Comparison of ENCODE assay signal across 21 cellular contexts in the genomic region with DNA sequence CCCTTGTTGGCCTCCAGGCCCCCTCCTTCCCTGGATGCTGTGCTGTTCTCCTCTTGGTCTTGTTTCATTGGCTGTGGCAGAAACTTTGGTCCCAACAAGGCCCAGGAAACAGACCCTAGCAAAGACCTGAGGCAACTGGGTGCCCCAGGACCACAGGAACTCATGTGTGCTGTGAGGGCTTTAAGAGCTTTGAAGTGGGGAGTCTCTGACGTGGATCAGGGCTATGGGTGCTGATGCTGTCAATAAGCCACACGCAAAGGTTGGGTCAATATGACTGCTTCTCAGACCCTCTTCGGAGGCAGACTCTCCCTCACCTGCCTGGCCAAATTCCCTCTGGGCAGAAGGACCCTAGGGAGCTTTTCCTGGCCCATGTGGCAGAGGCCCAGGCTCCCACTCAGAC.
A peak's percentile ranks its signal among the peaks of the same experiment; 100 is the strongest.
DNase-seq lines count a peak whose midpoint lies in the region; FAIRE-seq and TF ChIP-seq lines count a peak whose summit lies in the region.
"Had no signal": no experiment of that assay in that cellular context is flagged by ENCODE, and none has a peak within 500 bp of the region (broad histone marks: within the 10 kb centered on the region; RNA-seq: fewer than 3 reads in every experiment).

No MANE protein-coding gene starts in this region.

- POLR2A ChIA-PET in activated CD4-positive, alpha-beta memory T cell treated with anti-CD3 and anti-CD28 coated beads, Interleukin-2, amount 10 ng/mL, durations not matched to agents 7 days and 5 days (lab: Charles Lee) = interaction anchor here (0.7 to 2.9 kb wide), 6 partner anchors 9 to 108 kb away, joined by 3 to 19 read pairs (median 6); no protein-coding TSS in a partner anchor

- H3K4me1 Mint-ChIP-seq in activated naive CD4-positive, alpha-beta T cell treated with anti-CD3 and anti-CD28 coated beads for 36 hours (ENCODE audit: low read depth) = peaks cover 21% of the 10 kb centered on the region
- H3K4me1 Mint-ChIP-seq in activated CD4-positive, alpha-beta memory T cell treated with anti-CD3 and anti-CD28 coated beads, Interleukin-2, amount 10 ng/mL, durations not matched to agents 7 days and 5 days = peaks cover 42% of the 10 kb centered on the region
- H3K4me1 Mint-ChIP-seq: IgD-negative memory B cell had no signal

- no peak overlapping the region for H3K27ac Mint-ChIP-seq in activated naive CD4-positive, alpha-beta T cell treated with anti-CD3 and anti-CD28 coated beads for 36 hours
- H3K27ac Mint-ChIP-seq in activated CD4-positive, alpha-beta memory T cell treated with anti-CD3 and anti-CD28 coated beads, Interleukin-2, amount 10 ng/mL, durations not matched to agents 7 days and 5 days = peak overlapping the region; percentile 69
- H3K27ac Mint-ChIP-seq: IgD-negative memory B cell had no signal

- no peaks in the 10 kb centered on the region for H3K36me3 ChIP-seq in kidney (ENCODE audit: control insufficient read depth in 1 of 2, insufficient read depth in 2 of 2, low read length in 2 of 2)
- H3K36me3 ChIP-seq: adrenal gland had no signal

- peaks cover 7 to 11% of the 10 kb centered on the region in 2 donors for H3K4me1 ChIP-seq in kidney (ENCODE audit: control insufficient read depth in 1 of 2, insufficient read depth in 1 of 2, low read depth in 1 of 2, low read length in 2 of 2)
- H3K4me1 ChIP-seq: adrenal gland had no signal

- WGBS in lower leg skin, 2 donors = 92 to 97% methylated on average over 3 of the region's 3 CpGs

- DNase-seq in activated naive CD4-positive, alpha-beta T cell treated with anti-CD3 and anti-CD28 coated beads for 36 hours = peak; percentile 28
- DNase-seq in activated naive CD4-positive, alpha-beta T cell treated with anti-CD3 and anti-CD28 coated beads, Interleukin-2, amount 50 U/mL, for 16 hours = no peak
- peak; percentile 47 for DNase-seq in activated CD4-positive, alpha-beta memory T cell treated with anti-CD3 and anti-CD28 coated beads, Interleukin-2, amount 10 ng/mL, durations not matched to agents 7 days and 5 days
- DNase-seq in kidney = peak; percentile 21
- DNase-seq in SHP77 treated with DMSO at 0.1 percent for 48 hours (lab: John Stamatoyannopoulos, UW) = no peak
- no peak for DNase-seq in lower leg skin (ENCODE audit: low spot score in 2 of 2)
- DNase-seq in AG08395 (ENCODE audit: low spot score) = no peak
- DNase-seq in glomerular visceral epithelial cell (ENCODE audit: extremely low spot score) = no peak
- DNase-seq: adrenal gland; DMS53; GDM1; mammary epithelial cell; NCI-H1436; PC-9; SIG-M5; stimulated activated CD4-positive, alpha-beta T cell treated with anti-CD3 and anti-CD28 coated beads, Interleukin-4, amount 100 ng/mL, for 1 hour; trophoblast cell had no signal

- no peak overlapping the region for H3K4me3 Mint-ChIP-seq in activated naive CD4-positive, alpha-beta T cell treated with anti-CD3 and anti-CD28 coated beads for 36 hours
- no peak overlapping the region for H3K4me3 Mint-ChIP-seq in activated CD4-positive, alpha-beta memory T cell treated with anti-CD3 and anti-CD28 coated beads, Interleukin-2, amount 10 ng/mL, durations not matched to agents 7 days and 5 days

- no peak for TF ChIP-seq CTCF in kidney (IDR thresholded peaks at IDR 0.05; ENCODE audit: borderline replicate concordance, extremely low read depth, insufficient read depth)
- TF ChIP-seq CTCF in lower leg skin (IDR thresholded peaks at IDR 0.05) = no peak

- no peaks in the 10 kb centered on the region for H3K9me3 ChIP-seq in kidney (ENCODE audit: control insufficient read depth in 1 of 2, low read length in 2 of 2)
- H3K9me3 ChIP-seq: adrenal gland had no signal

- no peaks in the 10 kb centered on the region for H3K9me3 Mint-ChIP-seq in activated naive CD4-positive, alpha-beta T cell treated with anti-CD3 and anti-CD28 coated beads for 36 hours
- H3K9me3 Mint-ChIP-seq in activated CD4-positive, alpha-beta memory T cell treated with anti-CD3 and anti-CD28 coated beads, Interleukin-2, amount 10 ng/mL, durations not matched to agents 7 days and 5 days = no peaks in the 10 kb centered on the region
- H3K9me3 Mint-ChIP-seq: IgD-negative memory B cell had no signal

- H3K4me3 ChIP-seq in kidney (ENCODE audit: low read length in 2 of 2) (no peak overlapping the region), lower leg skin (ENCODE audit: low read depth, poor library complexity, severe bottlenecking) (no peak overlapping the region)
- H3K4me3 ChIP-seq: adrenal gland, coronary artery, PC-9, smooth muscle cell had no signal

- FAIRE-seq in kidney (lab: Jason Lieb, UNC) = no peak
- FAIRE-seq: endometrium had no signal

- no peaks in the 10 kb centered on the region for H3K36me3 Mint-ChIP-seq in activated naive CD4-positive, alpha-beta T cell treated with anti-CD3 and anti-CD28 coated beads for 36 hours (ENCODE audit: low read depth)
- H3K36me3 Mint-ChIP-seq in activated CD4-positive, alpha-beta memory T cell treated with anti-CD3 and anti-CD28 coated beads, Interleukin-2, amount 10 ng/mL, durations not matched to agents 7 days and 5 days (ENCODE audit: low read depth) = no peaks in the 10 kb centered on the region
- H3K36me3 Mint-ChIP-seq: IgD-negative memory B cell had no signal

- CTCF ChIA-PET in activated naive CD4-positive, alpha-beta T cell treated with anti-CD3 and anti-CD28 coated beads for 36 hours (lab: Charles Lee) = interaction anchor here (1.3 to 2.2 kb wide), 2 partner anchors 11 to 124 kb away, joined by 3 to 7 read pairs; no protein-coding TSS in a partner anchor
- CTCF ChIA-PET in activated CD4-positive, alpha-beta memory T cell treated with anti-CD3 and anti-CD28 coated beads, Interleukin-2, amount 10 ng/mL, durations not matched to agents 7 days and 5 days (lab: Charles Lee) = interaction anchor here (1.5 kb wide), 1 partner anchor 34 kb away, joined by 9 read pairs; no protein-coding TSS in a partner anchor

- no peak overlapping the region for H3K27ac ChIP-seq in kidney (ENCODE audit: low read depth in 2 of 2, low read length in 2 of 2)
- H3K27ac ChIP-seq: adrenal gland, PC-9 had no signal

- H3K27me3 Mint-ChIP-seq in activated naive CD4-positive, alpha-beta T cell treated with anti-CD3 and anti-CD28 coated beads for 36 hours (ENCODE audit: low read depth) = no peaks in the 10 kb centered on the region
- H3K27me3 Mint-ChIP-seq in activated CD4-positive, alpha-beta memory T cell treated with anti-CD3 and anti-CD28 coated beads, Interleukin-2, amount 10 ng/mL, durations not matched to agents 7 days and 5 days = peaks cover 18% of the 10 kb centered on the region

- no peak for TF ChIP-seq POLR2A in lower leg skin (IDR thresholded peaks at IDR 0.05)

- no peak overlapping the region for H3K9ac ChIP-seq in kidney (ENCODE audit: low read length in 2 of 2)

- intact Hi-C loops in activated naive CD4-positive, alpha-beta T cell treated with anti-CD3 and anti-CD28 coated beads for 36 hours (cut with micrococcal nuclease) = no loop called here
- intact Hi-C loops in kidney (cut with DNase I) (no loop called here), lower leg skin (cut with DNase I; ENCODE audit: low total_unique reads) (no loop called here)

Comparison
In these comparisons a context has a peak if more than half of its experiments do, and no peak if none do; other contexts are left out.
1. DNase-seq: peak in activated naive CD4-positive, alpha-beta T cell treated with anti-CD3 and anti-CD28 coated beads for 36 hours (single experiment), activated CD4-positive, alpha-beta memory T cell treated with anti-CD3 and anti-CD28 coated beads, Interleukin-2, amount 10 ng/mL, durations not matched to agents 7 days and 5 days (single experiment) and kidney (single experiment); none in activated naive CD4-positive, alpha-beta T cell treated with anti-CD3 and anti-CD28 coated beads, Interleukin-2, amount 50 U/mL, for 16 hours (single experiment), SHP77 treated with DMSO at 0.1 percent for 48 hours (single experiment), lower leg skin (0 of 2), AG08395 (single experiment) and glomerular visceral epithelial cell (single experiment).